31 cellular contexts compared by ENCODE assay signal in genomic region chr13:111159362-111160320, GRCh38.
"Had no signal": no experiment of that assay in that cellular context is flagged by ENCODE, and none has a peak within 500 bp of the region (broad histone marks: within the 10 kb centered on the region; RNA-seq: fewer than 3 reads in every experiment).

No MANE protein-coding gene starts in this region.

- H3K4me3 ChIP-seq: adrenal gland, cardiac muscle cell, gastrocnemius medialis, left lung, lower lobe of right lung, mucosa of descending colon, right lobe of liver, suprapubic skin, tibial artery had no signal

- H3K9me3 Mint-ChIP-seq: brain; effector memory CD8-positive, alpha-beta T cell; nephron progenitor cell; stimulated activated memory B cell treated with anti-CD40 and anti-IgM and Interleukin-4, amounts not matched to agents 10 μg/mL and 1 μg/mL and 100 μg/mL, for 72 hours had no signal

- H3K27me3 Mint-ChIP-seq: activated naive CD8-positive, alpha-beta T cell treated with anti-CD3 and anti-CD28 coated beads for 36 hours; effector memory CD8-positive, alpha-beta T cell; stimulated activated memory B cell treated with anti-CD40 and anti-IgM and Interleukin-4, amounts not matched to agents 10 μg/mL and 1 μg/mL and 100 μg/mL, for 72 hours; stimulated activated naive CD8-positive, alpha-beta T cell treated with anti-CD3 and anti-CD28 coated beads, Interleukin-15, amount 100 ng/mL, for 72 hours had no signal

- H3K27ac ChIP-seq: adrenal gland, cardiac muscle cell, left lung, lower lobe of right lung, neutrophil, right lobe of liver, suprapubic skin had no signal

- FAIRE-seq: islet of Langerhans, small intestine had no signal

- H3K9me3 ChIP-seq: adrenal gland, gastrocnemius medialis, left lung, lower lobe of right lung, mucosa of descending colon, neutrophil, right lobe of liver, suprapubic skin, tibial artery had no signal

- H3K36me3 ChIP-seq: adrenal gland, gastrocnemius medialis, right lobe of liver had no signal

- H3K27me3 ChIP-seq: adrenal gland, cardiac muscle cell, gastrocnemius medialis, left lung, neutrophil, right lobe of liver, suprapubic skin, tibial artery had no signal

- DNase-seq: activated CD4-positive, alpha-beta T cell treated with anti-CD3 and anti-CD28 coated beads for 4 hours; activated CD4-positive, alpha-beta T cell treated with anti-CD3 and anti-CD28 coated beads, Interleukin-2, amount 50 U/mL, for 4 hours; activated effector memory CD4-positive, alpha-beta T cell treated with anti-CD3 and anti-CD28 coated beads, Interleukin-2, amount 50 U/mL, for 16 hours; activated naive CD4-positive, alpha-beta T cell treated with anti-CD3 and anti-CD28 coated beads for 36 hours; activated naive CD8-positive, alpha-beta T cell treated with anti-CD3 and anti-CD28 coated beads for 36 hours; activated T-cell treated with anti-CD3 and anti-CD28 coated beads for 4 hours; adrenal gland; aorta; cortex of kidney; effector memory CD8-positive, alpha-beta T cell; erythroblast; gastrocnemius medialis; glutamatergic neuron; left lung; lower lobe of right lung; mesendoderm; mucosa of descending colon; nephron progenitor cell; right lobe of liver; small intestine; stimulated activated CD4-positive, alpha-beta T cell treated with anti-CD3 and anti-CD28 coated beads, Interleukin-4, amount 100 ng/mL, for 24 hours; stimulated activated naive CD8-positive, alpha-beta T cell treated with anti-CD3 and anti-CD28 coated beads, Interleukin-15, amount 100 ng/mL, for 72 hours; tibial artery had no signal

- H3K4me3 Mint-ChIP-seq: activated naive CD4-positive, alpha-beta T cell treated with anti-CD3 and anti-CD28 coated beads for 36 hours; activated naive CD8-positive, alpha-beta T cell treated with anti-CD3 and anti-CD28 coated beads for 36 hours; activated T-helper 1 cell treated with anti-CD3 and anti-CD28 coated beads, Interleukin-12 subunit alpha, Interleukin-12 subunit beta, Interleukin-2, Interleukin-4 antibody, amounts not matched to agents 30 ng/mL and 10 ng/mL and 1 ng/mL, durations not matched to agents 14 hours and 24 hours and 36 hours; effector memory CD8-positive, alpha-beta T cell; nephron progenitor cell; stimulated activated memory B cell treated with anti-CD40 and anti-IgM and Interleukin-4, amounts not matched to agents 10 μg/mL and 1 μg/mL and 100 μg/mL, for 72 hours; stimulated activated naive CD8-positive, alpha-beta T cell treated with anti-CD3 and anti-CD28 coated beads, Interleukin-15, amount 100 ng/mL, for 72 hours; T-helper 1 cell treated with Interleukin-12 subunit alpha and Interleukin-12 subunit beta and Interleukin-4 antibody, amounts not matched to agents 30 μg/mL and 1 μg/mL, for 36 hours had no signal

- H3K27ac Mint-ChIP-seq: activated naive CD4-positive, alpha-beta T cell treated with anti-CD3 and anti-CD28 coated beads for 36 hours; activated naive CD8-positive, alpha-beta T cell treated with anti-CD3 and anti-CD28 coated beads for 36 hours; activated T-helper 1 cell treated with anti-CD3 and anti-CD28 coated beads, Interleukin-12 subunit alpha, Interleukin-12 subunit beta, Interleukin-2, Interleukin-4 antibody, amounts not matched to agents 30 ng/mL and 10 ng/mL and 1 ng/mL, durations not matched to agents 14 hours and 24 hours and 36 hours; effector memory CD8-positive, alpha-beta T cell; nephron progenitor cell; stimulated activated memory B cell treated with anti-CD40 and anti-IgM and Interleukin-4, amounts not matched to agents 10 μg/mL and 1 μg/mL and 100 μg/mL, for 72 hours; stimulated activated naive CD8-positive, alpha-beta T cell treated with anti-CD3 and anti-CD28 coated beads, Interleukin-15, amount 100 ng/mL, for 72 hours; T-helper 1 cell treated with Interleukin-12 subunit alpha and Interleukin-12 subunit beta and Interleukin-4 antibody, amounts not matched to agents 30 μg/mL and 1 μg/mL, for 36 hours had no signal

- ATAC-seq: effector memory CD8-positive, alpha-beta T cell; gastrocnemius medialis; left lung; lower lobe of right lung; mucosa of descending colon; right lobe of liver; stimulated activated memory B cell treated with anti-CD40 and anti-IgM and Interleukin-4, amounts not matched to agents 10 μg/mL and 1 μg/mL and 100 μg/mL, for 72 hours; stimulated activated naive CD8-positive, alpha-beta T cell treated with anti-CD3 and anti-CD28 coated beads, Interleukin-15, amount 100 ng/mL, for 72 hours had no signal
